ENCODE assay signal across 1 cellular context in the genomic region with DNA sequence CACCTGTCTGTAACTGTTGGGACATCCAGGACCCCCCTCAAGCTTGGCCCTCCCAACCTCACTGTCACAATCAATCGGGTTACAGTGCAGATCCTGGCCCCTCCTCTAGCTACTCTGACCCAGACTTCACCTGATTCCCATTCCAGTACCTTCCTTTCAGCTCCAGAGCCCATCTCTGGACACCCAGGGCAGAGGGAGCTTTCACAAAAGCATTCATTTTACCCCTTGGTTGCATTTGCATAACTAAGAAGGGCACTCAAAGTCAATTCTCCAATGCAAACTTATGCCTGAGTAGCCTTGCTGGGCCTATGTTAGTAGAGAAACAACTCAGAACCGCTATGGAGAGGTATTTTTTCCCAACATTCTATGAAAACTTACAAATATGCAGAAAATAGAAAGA.
TF ChIP-seq lines count a peak whose summit lies in the region.

No MANE protein-coding gene starts in this region.

TF ChIP-seq in IMR-90, 13 proteins besides CTCF, POLR2A, EP300 and RAD21:
- TF ChIP-seq, protein P1, sequence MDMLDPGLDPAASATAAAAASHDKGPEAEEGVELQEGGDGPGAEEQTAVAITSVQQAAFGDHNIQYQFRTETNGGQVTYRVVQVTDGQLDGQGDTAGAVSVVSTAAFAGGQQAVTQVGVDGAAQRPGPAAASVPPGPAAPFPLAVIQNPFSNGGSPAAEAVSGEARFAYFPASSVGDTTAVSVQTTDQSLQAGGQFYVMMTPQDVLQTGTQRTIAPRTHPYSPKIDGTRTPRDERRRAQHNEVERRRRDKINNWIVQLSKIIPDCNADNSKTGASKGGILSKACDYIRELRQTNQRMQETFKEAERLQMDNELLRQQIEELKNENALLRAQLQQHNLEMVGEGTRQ (IDR thresholded peaks at IDR 0.05; ENCODE audit: low read depth, low read length): no peak
- TF ChIP-seq MAZ (IDR thresholded peaks at IDR 0.05; ENCODE audit: borderline replicate concordance, low read depth, low read length): no peak
- TF ChIP-seq RFX5 (IDR thresholded peaks at IDR 0.05; ENCODE audit: low read depth, low read length): no peak
- TF ChIP-seq NFE2L2 (IDR thresholded peaks at IDR 0.05; ENCODE audit: low read depth, low read length): no peak
- TF ChIP-seq MAFK (IDR thresholded peaks at IDR 0.05; ENCODE audit: low read depth, low read length): no peak
- no peak for TF ChIP-seq SMC3 (IDR thresholded peaks at IDR 0.05; ENCODE audit: low read depth, low read length)
- TF ChIP-seq CHD1 (IDR thresholded peaks at IDR 0.05; ENCODE audit: low read depth, low read length): no peak
- no peak for TF ChIP-seq CEBPB (IDR thresholded peaks at IDR 0.05; ENCODE audit: low read depth, low read length)
- no peak for TF ChIP-seq FOS (IDR thresholded peaks at IDR 0.05; ENCODE audit: low read depth, low read length)
- TF ChIP-seq, protein P2, sequence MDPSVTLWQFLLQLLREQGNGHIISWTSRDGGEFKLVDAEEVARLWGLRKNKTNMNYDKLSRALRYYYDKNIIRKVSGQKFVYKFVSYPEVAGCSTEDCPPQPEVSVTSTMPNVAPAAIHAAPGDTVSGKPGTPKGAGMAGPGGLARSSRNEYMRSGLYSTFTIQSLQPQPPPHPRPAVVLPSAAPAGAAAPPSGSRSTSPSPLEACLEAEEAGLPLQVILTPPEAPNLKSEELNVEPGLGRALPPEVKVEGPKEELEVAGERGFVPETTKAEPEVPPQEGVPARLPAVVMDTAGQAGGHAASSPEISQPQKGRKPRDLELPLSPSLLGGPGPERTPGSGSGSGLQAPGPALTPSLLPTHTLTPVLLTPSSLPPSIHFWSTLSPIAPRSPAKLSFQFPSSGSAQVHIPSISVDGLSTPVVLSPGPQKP (IDR thresholded peaks at IDR 0.05; ENCODE audit: borderline replicate concordance, low read depth, low read length): no peak
